23 cellular contexts compared by ENCODE assay signal in genomic region chr2:74819702-74820101, GRCh38.
"Had no signal": no experiment of that assay in that cellular context is flagged by ENCODE, and none has a peak within 500 bp of the region (broad histone marks: within the 10 kb centered on the region; RNA-seq: fewer than 3 reads in every experiment).

No MANE protein-coding gene starts in this region.

- FAIRE-seq: astrocyte, colon, small intestine had no signal

- H3K4me3 ChIP-seq: adrenal gland, breast epithelium, dorsolateral prefrontal cortex, esophagus squamous epithelium, gastrocnemius medialis, left ventricle myocardium inferior, neural progenitor cell, vagina had no signal

- H3K4me1 ChIP-seq: breast epithelium, esophagus squamous epithelium, gastrocnemius medialis, vagina had no signal

- ATAC-seq: effector memory CD8-positive, alpha-beta T cell; gastrocnemius medialis; naive thymus-derived CD8-positive, alpha-beta T cell; sciatic nerve; stimulated activated effector memory CD8-positive, alpha-beta T cell treated with anti-CD3 and anti-CD28 coated beads, Interleukin-12 subunit alpha, Interleukin-12 subunit beta, amount 100 ng/mL, for 72 hours had no signal

- DNase-seq: activated CD4-positive, alpha-beta T cell treated with anti-CD3 and anti-CD28 coated beads for 4 hours; activated CD4-positive, alpha-beta T cell treated with anti-CD3 and anti-CD28 coated beads, Interleukin-2, amount 50 U/mL, for 48 hours; activated CD4-positive, CD25-positive, alpha-beta regulatory T cell; activated gamma-delta T cell treated with Interleukin-2 at 50 U/mL for 16 hours; adrenal gland; dorsolateral prefrontal cortex; effector memory CD8-positive, alpha-beta T cell; esophagus squamous epithelium; gastrocnemius medialis; hypothalamus; left ventricle myocardium inferior; naive thymus-derived CD8-positive, alpha-beta T cell; small intestine; stimulated activated CD4-positive, alpha-beta T cell treated with anti-CD3 and anti-CD28 coated beads, Interleukin-2, amount 100 ng/mL, for 24 hours; T1000; trophoblast cell had no signal

- H3K27ac ChIP-seq: adrenal gland, breast epithelium, dorsolateral prefrontal cortex, esophagus squamous epithelium, gastrocnemius medialis, left ventricle myocardium inferior, neural progenitor cell, vagina had no signal

- H3K9me3 ChIP-seq: adrenal gland, breast epithelium, esophagus squamous epithelium, gastrocnemius medialis, left ventricle myocardium inferior, vagina had no signal

- H3K27me3 ChIP-seq: adrenal gland, breast epithelium, esophagus squamous epithelium, gastrocnemius medialis, vagina had no signal

- H3K36me3 ChIP-seq: adrenal gland, breast epithelium, esophagus squamous epithelium, gastrocnemius medialis, left ventricle myocardium inferior, neural progenitor cell, vagina had no signal
